22 cellular contexts compared by ENCODE assay signal in genomic region chrX:21176927-21177571, GRCh38.
DNase-seq lines count a peak whose midpoint lies in the region; ATAC-seq, FAIRE-seq and TF ChIP-seq lines count a peak whose summit lies in the region.
"Had no signal": no experiment of that assay in that cellular context is flagged by ENCODE, and none has a peak within 500 bp of the region (broad histone marks: within the 10 kb centered on the region; RNA-seq: fewer than 3 reads in every experiment).

No MANE protein-coding gene starts in this region.

- H3K4me1 ChIP-seq in H1 (replicated peaks in 1 of 4; ENCODE audit: control insufficient read depth in 3 of 4, insufficient read depth in 4 of 4, low read length in 3 of 4): peaks cover 0 to 3% (median 0%) of the 10 kb centered on the region in 4 experiments; a peak in 1 of 7 replicates
- no peaks in the 10 kb centered on the region for H3K4me1 ChIP-seq in pancreas
- no peaks in the 10 kb centered on the region for H3K4me1 ChIP-seq in tibial artery
- H3K4me1 ChIP-seq: heart left ventricle, SJCRH30 had no signal

- H3K27ac ChIP-seq in H1 (ENCODE audit: low read depth, low read length) (no peak overlapping the region), pancreas (no peak overlapping the region), tibial artery (no peak overlapping the region)
- H3K27ac ChIP-seq: brain microvascular endothelial cell, heart left ventricle, SJCRH30 had no signal

- no peak overlapping the region for H3K9ac ChIP-seq in H1 (replicated peaks in 1 of 4; ENCODE audit: extremely low read depth in 1 of 4, low read depth in 3 of 4, low read length in 3 of 4)

- H3K79me1 ChIP-seq in H1 (ENCODE audit: low read depth, low read length): no peaks in the 10 kb centered on the region

- no peak overlapping the region for H3K27ac Mint-ChIP-seq in activated CD4-positive, alpha-beta T cell treated with anti-CD3 and anti-CD28 coated beads for 36 hours
- H3K27ac Mint-ChIP-seq: activated naive CD4-positive, alpha-beta T cell treated with anti-CD3 and anti-CD28 coated beads, Interleukin-2, amount 50 U/mL, for 72 hours; HFFc6; naive thymus-derived CD8-positive, alpha-beta T cell; progenitor cell of endocrine pancreas; WTC11 had no signal

- FAIRE-seq in H1 (lab: Jason Lieb, UNC) (peak; percentile 28), pancreas (lab: Jason Lieb, UNC) (peak; percentile 59)
- FAIRE-seq: GM12878 had no signal

- H3K36me3 Mint-ChIP-seq in activated CD4-positive, alpha-beta T cell treated with anti-CD3 and anti-CD28 coated beads for 36 hours (ENCODE audit: low read depth): no peaks in the 10 kb centered on the region
- H3K36me3 Mint-ChIP-seq: activated naive CD4-positive, alpha-beta T cell treated with anti-CD3 and anti-CD28 coated beads, Interleukin-2, amount 50 U/mL, for 72 hours; naive thymus-derived CD8-positive, alpha-beta T cell; WTC11 had no signal

- no peak overlapping the region for H3K4me3 ChIP-seq in H1 (ENCODE audit: extremely low read depth in 1 of 4, insufficient read depth in 2 of 4, low read depth in 3 of 4, low read length in 4 of 4)
- no peak overlapping the region for H3K4me3 ChIP-seq in pancreas
- H3K4me3 ChIP-seq in tibial artery: no peak overlapping the region
- H3K4me3 ChIP-seq: GM12878, heart left ventricle, SJCRH30 had no signal

- H2AFZ ChIP-seq in H1 (ENCODE audit: low read length): no peak overlapping the region

- H2BK120ac ChIP-seq in H1 (replicated peaks; ENCODE audit: low read depth, low read length): no peak overlapping the region

- no peak overlapping the region for H4K8ac ChIP-seq in H1 (ENCODE audit: extremely low read depth, insufficient read depth, low read length)

- no peaks in the 10 kb centered on the region for H4K20me1 ChIP-seq in H1 (replicated peaks in 1 of 2; ENCODE audit: control insufficient read depth in 1 of 2, insufficient read depth in 2 of 2, low read length in 2 of 2)

- no peak overlapping the region for H3K56ac ChIP-seq in H1 (replicated peaks; ENCODE audit: insufficient read length, low read depth, low read length)

- intact Hi-C loops in pancreas (cut with DNase I) (no loop called here), tibial artery (cut with DNase I; ENCODE audit: low total_unique reads) (no loop called here)
- intact Hi-C loops in activated CD4-positive, alpha-beta T cell treated with anti-CD3 and anti-CD28 coated beads for 36 hours (cut with DNase I, micrococcal nuclease): no loop called here

- H2BK20ac ChIP-seq in H1 (ENCODE audit: low read length): no peak overlapping the region

- no peak overlapping the region for H4K91ac ChIP-seq in H1 (replicated peaks; ENCODE audit: insufficient read length, low read length)

- H3K9me3 ChIP-seq in H1 (ENCODE audit: insufficient read depth in 2 of 2, low read depth in 1 of 2, low read length in 1 of 2): no peaks in the 10 kb centered on the region
- H3K9me3 ChIP-seq in pancreas: no peaks in the 10 kb centered on the region
- H3K9me3 ChIP-seq in tibial artery: no peaks in the 10 kb centered on the region
- H3K9me3 ChIP-seq: heart left ventricle, SJCRH30 had no signal

- H3K4me2 ChIP-seq in H1 (ENCODE audit: insufficient read depth in 1 of 2, low read depth in 2 of 2, low read length in 2 of 2): no peak overlapping the region

- no peaks in the 10 kb centered on the region for H3K9me3 Mint-ChIP-seq in activated CD4-positive, alpha-beta T cell treated with anti-CD3 and anti-CD28 coated beads for 36 hours (ENCODE audit: low read depth)
- H3K9me3 Mint-ChIP-seq: activated naive CD4-positive, alpha-beta T cell treated with anti-CD3 and anti-CD28 coated beads, Interleukin-2, amount 50 U/mL, for 72 hours; naive thymus-derived CD8-positive, alpha-beta T cell; WTC11 had no signal

- no peak for TF ChIP-seq RAD21 in H1 (IDR thresholded peaks at IDR 0.05 in 1 of 2, conservative IDR thresholded peaks at IDR 0.05 in 1 of 2; ENCODE audit: low read depth in 2 of 2, low read length in 2 of 2)

- H3K36me3 ChIP-seq in H1 (ENCODE audit: control insufficient read depth in 2 of 4, insufficient read depth in 4 of 4, low read length in 3 of 4) (no peaks in the 10 kb centered on the region), pancreas (no peaks in the 10 kb centered on the region), tibial artery (no peaks in the 10 kb centered on the region)
- H3K36me3 ChIP-seq: brain microvascular endothelial cell, heart left ventricle, SJCRH30 had no signal

- peak; percentile 36 for DNase-seq in H4 (ENCODE audit: low spot score)
- DNase-seq in NCI-H345 (lab: John Stamatoyannopoulos, UW): peak; percentile 58
- DNase-seq in H1 (ENCODE audit: low read depth in 1 of 2, low spot score in 2 of 2): no peak
- no peak for DNase-seq in pancreas
- no peak for DNase-seq in activated CD4-positive, alpha-beta T cell treated with anti-CD3 and anti-CD28 coated beads for 36 hours
- no peak for DNase-seq in tibial artery
- no peak for DNase-seq in NCI-H187 treated with DMSO at 0.1 percent for 48 hours (lab: John Stamatoyannopoulos, UW)
- DNase-seq: activated CD8-positive, alpha-beta memory T cell treated with anti-CD3 and anti-CD28 coated beads for 24 hours; brain microvascular endothelial cell; heart left ventricle; HFFc6; naive thymus-derived CD8-positive, alpha-beta T cell; NCI-H1048; NCI-H510A treated with DMSO at 0.1 percent for 48 hours; SJCRH30; stimulated activated CD4-positive, alpha-beta T cell treated with anti-CD3 and anti-CD28 coated beads, Interleukin-4, amount 100 ng/mL, for 4 hours; T-helper 2 cell had no signal

- CTCF ChIA-PET in H1 (lab: Charles Lee; ENCODE audit: partially characterized antibody): interaction anchor here (0.8 to 1.2 kb wide), 2 partner anchors 10 to 36 kb away, joined by 3 to 4 read pairs; no protein-coding TSS in a partner anchor
- CTCF ChIA-PET in activated CD4-positive, alpha-beta T cell treated with anti-CD3 and anti-CD28 coated beads for 36 hours (lab: Charles Lee): no interaction called here

- no peak for TF ChIP-seq POLR2A in H1 (IDR thresholded peaks at IDR 0.05; ENCODE audit: control extremely low read depth in 1 of 2, low read depth in 2 of 2, low read length in 2 of 2)

- no peak overlapping the region for H3K14ac ChIP-seq in H1 (ENCODE audit: insufficient read length)

- no peak overlapping the region for H3K4ac ChIP-seq in H1 (replicated peaks; ENCODE audit: insufficient read length, low read depth, low read length)

- TF ChIP-seq EP300 in H1 (IDR thresholded peaks at IDR 0.05; ENCODE audit: borderline replicate concordance in 1 of 2, low read depth in 2 of 2, low read length in 2 of 2): no peak

- POLR2A ChIA-PET in H1 (lab: Charles Lee; ENCODE audit: partially characterized antibody): no interaction called here
- POLR2A ChIA-PET in activated CD4-positive, alpha-beta T cell treated with anti-CD3 and anti-CD28 coated beads for 36 hours (lab: Charles Lee): interaction anchor here (0.6 kb wide), 1 partner anchor 41 kb away, joined by 3 read pairs; no protein-coding TSS in a partner anchor

- H3K4me3 Mint-ChIP-seq in activated CD4-positive, alpha-beta T cell treated with anti-CD3 and anti-CD28 coated beads for 36 hours: no peak overlapping the region
- H3K4me3 Mint-ChIP-seq: HFFc6; naive thymus-derived CD8-positive, alpha-beta T cell; WTC11 had no signal

- H2BK12ac ChIP-seq in H1 (ENCODE audit: low read depth, low read length): no peak overlapping the region

- no peak overlapping the region for H2BK15ac ChIP-seq in H1 (ENCODE audit: low read length)

- no peaks in the 10 kb centered on the region for H3K4me1 Mint-ChIP-seq in activated CD4-positive, alpha-beta T cell treated with anti-CD3 and anti-CD28 coated beads for 36 hours
- H3K4me1 Mint-ChIP-seq: naive thymus-derived CD8-positive, alpha-beta T cell had no signal

- WGBS in H1 (ENCODE audit: extremely low coverage in 1 of 2, insufficient coverage in 1 of 2, insufficient read length in 1 of 2, insufficient replicate concordance in 2 of 2, low coverage in 1 of 2, low lambda C conversion rate in 2 of 2, missing lambda C conversion rate in 1 of 2), 2 experiments: 95% methylated on average over 4 of the region's 5 CpGs; no CpG with 5 or more reads in 1 of the 2 experiments
- WGBS in pancreas, 2 donors: 31 to 49% methylated on average over 5 of the region's 5 CpGs

- no peak for TF ChIP-seq CTCF in H1 (IDR thresholded peaks at IDR 0.05; ENCODE audit: control extremely low read depth in 1 of 3, insufficient read depth in 1 of 3, low read depth in 1 of 3, low read length in 3 of 3)
- TF ChIP-seq CTCF in pancreas (IDR thresholded peaks at IDR 0.05): no peak
- TF ChIP-seq CTCF in tibial artery (IDR thresholded peaks at IDR 0.05): no peak

- no peaks in the 10 kb centered on the region for H3K27me3 ChIP-seq in H1 (replicated peaks in 1 of 4; ENCODE audit: control insufficient read depth in 3 of 4, extremely low read depth in 1 of 4, insufficient read depth in 3 of 4, low read length in 3 of 4)
- H3K27me3 ChIP-seq in pancreas: no peaks in the 10 kb centered on the region
- H3K27me3 ChIP-seq in tibial artery: no peaks in the 10 kb centered on the region
- H3K27me3 ChIP-seq: brain microvascular endothelial cell, heart left ventricle, SJCRH30 had no signal

- H3K23me2 ChIP-seq in H1 (ENCODE audit: low read depth, low read length): no peaks in the 10 kb centered on the region

- no peaks in the 10 kb centered on the region for H3K79me2 ChIP-seq in H1 (ENCODE audit: control insufficient read depth in 1 of 2, insufficient read depth in 2 of 2, low read length in 2 of 2)

- no peak overlapping the region for H3K23ac ChIP-seq in H1 (ENCODE audit: insufficient read length)

- H3K18ac ChIP-seq in H1 (ENCODE audit: extremely low read depth, low read length): no peak overlapping the region

- no peak overlapping the region for H2AK5ac ChIP-seq in H1 (ENCODE audit: low read depth, low read length)

- H2BK5ac ChIP-seq in H1 (ENCODE audit: low read depth, low read length): no peak overlapping the region

- ATAC-seq in pancreas (peak in 3 of 4 donors; percentile 55 to 77 (median 62)), HG02884 (IDR thresholded peaks at IDR 0.05; ENCODE audit: unreplicated experiment) (no peak)
- ATAC-seq in activated CD4-positive, alpha-beta T cell treated with anti-CD3 and anti-CD28 coated beads for 36 hours: no peak
- ATAC-seq: activated naive CD4-positive, alpha-beta T cell treated with anti-CD3 and anti-CD28 coated beads, Interleukin-2, amount 50 U/mL, for 72 hours; GM12878; heart left ventricle; naive thymus-derived CD8-positive, alpha-beta T cell; WTC11 had no signal

- H3K27me3 Mint-ChIP-seq in activated CD4-positive, alpha-beta T cell treated with anti-CD3 and anti-CD28 coated beads for 36 hours: no peaks in the 10 kb centered on the region
- H3K27me3 Mint-ChIP-seq: progenitor cell of endocrine pancreas had no signal

- no peak overlapping the region for H4K5ac ChIP-seq in H1 (ENCODE audit: insufficient read length, low read depth, low read length)

TF ChIP-seq in H1, 55 proteins besides CTCF, POLR2A, EP300 and RAD21 (continues in another document):
- TF ChIP-seq E2F6 (IDR thresholded peaks at IDR 0.05): no peak

Comparison
In these comparisons a context has a peak if more than half of its experiments do, and no peak if none do; other contexts are left out.
1. DNase-seq: peak in H4 (single experiment) and NCI-H345 (single experiment); none in H1 (0 of 2), pancreas (0 of 6), activated CD4-positive, alpha-beta T cell treated with anti-CD3 and anti-CD28 coated beads for 36 hours (single experiment), tibial artery (0 of 2) and NCI-H187 treated with DMSO at 0.1 percent for 48 hours (single experiment).
2. ATAC-seq: peak in pancreas (3 of 4); none in activated CD4-positive, alpha-beta T cell treated with anti-CD3 and anti-CD28 coated beads for 36 hours (single experiment) and HG02884 (single experiment).